9 cellular contexts compared by ENCODE assay signal in genomic region chr9:131734781-131735180, GRCh38. TPM values are rescaled to one million over a fixed set of nuclear protein-coding genes. Genes with fewer than 3 reads are reported as not detected.
DNase-seq lines count a peak whose midpoint lies in the region; ATAC-seq and TF ChIP-seq lines count a peak whose summit lies in the region.
"Had no signal": no experiment of that assay in that cellular context is flagged by ENCODE, and none has a peak within 500 bp of the region (broad histone marks: within the 10 kb centered on the region; RNA-seq: fewer than 3 reads in every experiment).

No MANE protein-coding gene starts in this region.

- ATAC-seq in activated CD8-positive, alpha-beta T cell treated with anti-CD3 and anti-CD28 coated beads for 36 hours, result no peak
- peak in 2 of 4 donors; percentile 7 to 14 for ATAC-seq in right lobe of liver

- no peaks in the 10 kb centered on the region for H3K36me3 ChIP-seq in right lobe of liver

- peak overlapping the region; percentile 45 to 87 (median 82) for H3K27ac ChIP-seq in right lobe of liver
- H3K27ac ChIP-seq: C4-2B had no signal

- no peaks in the 10 kb centered on the region for H3K27me3 ChIP-seq in right lobe of liver

- H3K4me3 ChIP-seq in right lobe of liver, result peak overlapping the region in 1 of 3 donors; percentile 6

- H3K27me3 Mint-ChIP-seq in activated naive CD4-positive, alpha-beta T cell treated with anti-CD3 and anti-CD28 coated beads, Interleukin-2, amount 50 U/mL, for 24 hours, result no peaks in the 10 kb centered on the region
- H3K27me3 Mint-ChIP-seq in activated CD8-positive, alpha-beta T cell treated with anti-CD3 and anti-CD28 coated beads for 36 hours, result no peaks in the 10 kb centered on the region
- H3K27me3 Mint-ChIP-seq in type B pancreatic cell, result no peaks in the 10 kb centered on the region

- peak overlapping the region; percentile 91 for H3K4me3 Mint-ChIP-seq in activated naive CD4-positive, alpha-beta T cell treated with anti-CD3 and anti-CD28 coated beads, Interleukin-2, amount 50 U/mL, for 24 hours
- peak overlapping the region; percentile 41 for H3K4me3 Mint-ChIP-seq in activated CD8-positive, alpha-beta T cell treated with anti-CD3 and anti-CD28 coated beads for 36 hours
- peak overlapping the region; percentile 32 for H3K4me3 Mint-ChIP-seq in type B pancreatic cell

- CTCF ChIA-PET in activated CD8-positive, alpha-beta T cell treated with anti-CD3 and anti-CD28 coated beads for 36 hours (lab: Charles Lee), result no interaction called here
- CTCF ChIA-PET in HEK293T (lab: Yijun Ruan, JAX), result no interaction called here

- no peak for TF ChIP-seq CTCF in activated CD8-positive, alpha-beta T cell treated with anti-CD3 and anti-CD28 coated beads for 36 hours (IDR thresholded peaks at IDR 0.05)
- TF ChIP-seq CTCF in right lobe of liver (IDR thresholded peaks at IDR 0.05) (no peak), type B pancreatic cell (conservative IDR thresholded peaks at IDR 0.05) (no peak)

- intact Hi-C loops in activated CD8-positive, alpha-beta T cell treated with anti-CD3 and anti-CD28 coated beads for 36 hours (cut with micrococcal nuclease), result loop anchor here (5.0 to 10.0 kb wide), 3 partner anchors 77 to 480 kb away; partner anchors contain the start of gene POMT1
- intact Hi-C loops in right lobe of liver (cut with DNase I), result loop anchor here (5.0 to 10.0 kb wide), 3 partner anchors 60 to 142 kb away; no protein-coding TSS in a partner anchor

- peak overlapping the region; percentile 79 for H3K27ac Mint-ChIP-seq in activated naive CD4-positive, alpha-beta T cell treated with anti-CD3 and anti-CD28 coated beads, Interleukin-2, amount 50 U/mL, for 24 hours
- peak overlapping the region; percentile 92 for H3K27ac Mint-ChIP-seq in activated CD8-positive, alpha-beta T cell treated with anti-CD3 and anti-CD28 coated beads for 36 hours
- H3K27ac Mint-ChIP-seq in type B pancreatic cell, result peak overlapping the region; percentile 64

- H3K4me1 Mint-ChIP-seq in activated naive CD4-positive, alpha-beta T cell treated with anti-CD3 and anti-CD28 coated beads, Interleukin-2, amount 50 U/mL, for 24 hours, result peaks cover 87% of the 10 kb centered on the region
- peaks cover 81% of the 10 kb centered on the region for H3K4me1 Mint-ChIP-seq in activated CD8-positive, alpha-beta T cell treated with anti-CD3 and anti-CD28 coated beads for 36 hours (ENCODE audit: low read depth)
- peaks cover 64% of the 10 kb centered on the region for H3K4me1 Mint-ChIP-seq in type B pancreatic cell (ENCODE audit: unreplicated experiment)

- POLR2A ChIA-PET in activated CD8-positive, alpha-beta T cell treated with anti-CD3 and anti-CD28 coated beads for 36 hours (lab: Charles Lee), result interaction anchor here (0.6 to 10.5 kb wide), 6 partner anchors 20 to 99 kb away, joined by 3 to 119 read pairs (median 13); no protein-coding TSS in a partner anchor
- POLR2A ChIA-PET in HEK293T (lab: Yijun Ruan, JAX), result no interaction called here

- H3K9me3 Mint-ChIP-seq in activated naive CD4-positive, alpha-beta T cell treated with anti-CD3 and anti-CD28 coated beads, Interleukin-2, amount 50 U/mL, for 24 hours, result no peaks in the 10 kb centered on the region
- no peaks in the 10 kb centered on the region for H3K9me3 Mint-ChIP-seq in activated CD8-positive, alpha-beta T cell treated with anti-CD3 and anti-CD28 coated beads for 36 hours
- H3K9me3 Mint-ChIP-seq in type B pancreatic cell, result no peaks in the 10 kb centered on the region

- no peaks in the 10 kb centered on the region for H3K9me3 ChIP-seq in right lobe of liver

- peaks cover 0 to 75% (median 50%) of the 10 kb centered on the region in 4 donors for H3K4me1 ChIP-seq in right lobe of liver

- no peak for TF ChIP-seq POLR2A in right lobe of liver (IDR thresholded peaks at IDR 0.05)

- peaks cover 9% of the 10 kb centered on the region for H3K36me3 Mint-ChIP-seq in activated naive CD4-positive, alpha-beta T cell treated with anti-CD3 and anti-CD28 coated beads, Interleukin-2, amount 50 U/mL, for 24 hours
- peaks cover 36% of the 10 kb centered on the region for H3K36me3 Mint-ChIP-seq in activated CD8-positive, alpha-beta T cell treated with anti-CD3 and anti-CD28 coated beads for 36 hours (ENCODE audit: low read depth)
- H3K36me3 Mint-ChIP-seq in type B pancreatic cell, result peaks cover 9% of the 10 kb centered on the region

- 50% methylated on average over 6 of the region's 8 CpGs for WGBS in right lobe of liver (ENCODE audit: insufficient coverage, low coverage, low lambda C conversion rate, missing lambda C conversion rate)

- DNase-seq in activated naive CD4-positive, alpha-beta T cell treated with anti-CD3 and anti-CD28 coated beads, Interleukin-2, amount 50 U/mL, for 16 hours, result no peak
- no peak for DNase-seq in activated CD8-positive, alpha-beta T cell treated with anti-CD3 and anti-CD28 coated beads for 36 hours
- no peak for DNase-seq in right lobe of liver
- DNase-seq in type B pancreatic cell (ENCODE audit: extremely low spot score, unreplicated experiment), result no peak
- DNase-seq in HEK293T (ENCODE audit: extremely low spot score), result no peak
- no peak for DNase-seq in NOMO-1 (lab: John Stamatoyannopoulos, UW; ENCODE audit: unreplicated experiment in 2 of 2)
- DNase-seq in SHP77 treated with DMSO at 0.1 percent for 48 hours (lab: John Stamatoyannopoulos, UW), result no peak

TF ChIP-seq in HEK293T, 16 proteins besides CTCF, POLR2A, EP300 and RAD21:
- no peak for TF ChIP-seq SP1 (IDR thresholded peaks at IDR 0.05)
- TF ChIP-seq FOXK2 (IDR thresholded peaks at IDR 0.05), result no peak
- no peak for TF ChIP-seq SUZ12 (IDR thresholded peaks at IDR 0.05)
- TF ChIP-seq FOXA1 (IDR thresholded peaks at IDR 0.05), result no peak
- no peak for TF ChIP-seq PKNOX1 (IDR thresholded peaks at IDR 0.05)
- no peak for TF ChIP-seq BHLHE40 (IDR thresholded peaks at IDR 0.05; ENCODE audit: borderline replicate concordance)
- TF ChIP-seq ELF4 (IDR thresholded peaks at IDR 0.05), result no peak
- no peak for TF ChIP-seq NFRKB (IDR thresholded peaks at IDR 0.05)
- no peak for TF ChIP-seq CTBP1 (IDR thresholded peaks at IDR 0.05; ENCODE audit: borderline replicate concordance)
- no peak for TF ChIP-seq LEF1 (IDR thresholded peaks at IDR 0.05; ENCODE audit: borderline replicate concordance)
- no peak for TF ChIP-seq ZNF384 (IDR thresholded peaks at IDR 0.05)
- no peak for TF ChIP-seq L3MBTL2 (conservative IDR thresholded peaks at IDR 0.05)
- no peak for TF ChIP-seq FOXM1 (IDR thresholded peaks at IDR 0.05; ENCODE audit: borderline replicate concordance)
- no peak for TF ChIP-seq ARNT (IDR thresholded peaks at IDR 0.05)
- TF ChIP-seq TARDBP (IDR thresholded peaks at IDR 0.05), result no peak
- TF ChIP-seq HDGF (IDR thresholded peaks at IDR 0.05; ENCODE audit: borderline replicate concordance), result no peak

RNA-seq across cellular contexts. Expression of gene RAPGEF1, which starts 5.1 kb away (rescaled TPM):
- 10 to 100 TPM; 84.5 to 85.2 TPM for total RNA-seq in activated CD8-positive, alpha-beta T cell treated with anti-CD3 and anti-CD28 coated beads for 36 hours
- total RNA-seq in right lobe of liver (10 to 100 TPM; 22.9 to 53.6 (median 30.2) TPM), type B pancreatic cell (ENCODE audit: low replicate concordance) (45.9 and 51.5 TPM in 2 replicates)

Comparison
In these comparisons a context has a peak if more than half of its experiments do, and no peak if none do; other contexts are left out.
1. H3K4me3 Mint-ChIP-seq: peak in every context shown above with its lines; median percentile 91 in activated naive CD4-positive, alpha-beta T cell treated with anti-CD3 and anti-CD28 coated beads, Interleukin-2, amount 50 U/mL, for 24 hours; 41 in activated CD8-positive, alpha-beta T cell treated with anti-CD3 and anti-CD28 coated beads for 36 hours; 32 in type B pancreatic cell.